ENCODE assay signal across 1 cellular context in the genomic region with DNA sequence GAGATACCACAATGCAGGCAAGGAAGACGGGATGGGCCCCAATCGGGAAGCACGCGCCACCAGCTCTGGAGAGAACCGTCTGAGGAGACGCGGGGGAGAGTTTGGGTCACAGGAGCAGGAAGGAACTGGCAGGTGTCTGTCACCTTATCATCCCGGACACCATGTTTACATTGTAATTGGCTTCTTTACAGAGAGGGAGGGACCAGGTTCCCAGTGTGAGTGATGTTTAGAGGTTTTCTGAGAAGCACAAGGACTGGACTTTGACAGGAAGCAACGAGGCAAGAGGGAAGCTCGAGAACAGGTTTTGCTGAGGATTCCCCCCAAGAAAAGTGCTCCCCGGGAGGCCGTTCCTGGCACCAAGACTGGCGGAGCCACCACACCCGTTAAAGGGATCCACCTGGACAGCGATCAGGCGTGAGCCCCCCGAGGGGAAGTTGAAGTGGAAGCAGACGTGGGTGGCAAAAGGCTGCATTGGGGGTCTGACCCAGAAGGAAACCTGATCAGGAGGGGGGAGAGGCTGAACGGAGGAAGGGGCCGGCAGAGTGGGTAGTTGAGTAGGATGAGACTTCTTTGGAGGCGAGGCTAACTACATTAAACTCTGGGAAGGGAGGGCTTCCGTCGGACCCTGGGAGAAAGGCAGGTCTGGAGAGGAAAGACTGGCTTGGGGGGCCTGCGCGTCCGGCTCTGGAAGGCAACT.
A peak's percentile ranks its signal among the peaks of the same experiment; 100 is the strongest.
TF ChIP-seq lines count a peak whose summit lies in the region.

No MANE protein-coding gene starts in this region.

TF ChIP-seq in K562, 482 proteins besides CTCF, POLR2A, EP300 and RAD21 (continued from another document and continues in another):
- TF ChIP-seq POLR2AphosphoS2 (IDR thresholded peaks at IDR 0.05; ENCODE audit: low read length) (peak; percentile 85), NR2C2 (CRISPR knock-in tag; IDR thresholded peaks at IDR 0.05) (no peak), NR2C2 (tag; IDR thresholded peaks at IDR 0.05) (peak; percentile 67), MBD2 (IDR thresholded peaks at IDR 0.05; ENCODE audit: borderline replicate concordance, low read depth) (peak; percentile 79), NUFIP1 (IDR thresholded peaks at IDR 0.05; ENCODE audit: partially characterized antibody) (no peak), PYGO2 (tag; IDR thresholded peaks at IDR 0.05) (no peak), MXI1 (IDR thresholded peaks at IDR 0.05; ENCODE audit: low read depth, low read length) (peak; percentile 92), ZNF282 (CRISPR knock-in tag; IDR thresholded peaks at IDR 0.05) (no peak), FOS (IDR thresholded peaks at IDR 0.05; ENCODE audit: extremely low read depth, insufficient read length) (no peak), STAT5A (IDR thresholded peaks at IDR 0.05; ENCODE audit: borderline replicate concordance, low read length) (peak; percentile 74), U2AF1 (optimal IDR thresholded peaks at IDR 0.05; ENCODE audit: low read depth, low read length) (no peak), PHTF2 (CRISPR knock-in tag; IDR thresholded peaks at IDR 0.05) (no peak), TBP (optimal IDR thresholded peaks at IDR 0.05; ENCODE audit: low read depth, low read length) (peak; percentile 86), CBX8 (IDR thresholded peaks at IDR 0.05; ENCODE audit: borderline replicate concordance, extremely low read depth, low read depth, low read length, poor library complexity, severe bottlenecking) (no peak), CREM (IDR thresholded peaks at IDR 0.05; ENCODE audit: low read depth) (peak; percentile 78), MCM5 (IDR thresholded peaks at IDR 0.05; ENCODE audit: low read depth) (no peak), MEF2D (tag; conservative IDR thresholded peaks at IDR 0.05; ENCODE audit: low read depth) (no peak), ZBTB17 (CRISPR knock-in tag; IDR thresholded peaks at IDR 0.05) (no peak), LCOR (CRISPR knock-in tag; IDR thresholded peaks at IDR 0.05) (peak; percentile 88), IRF2 (CRISPR knock-in tag; IDR thresholded peaks at IDR 0.05) (no peak), RBM25 (IDR thresholded peaks at IDR 0.05; ENCODE audit: low read depth, low read length, severe bottlenecking) (no peak), HCFC1 (IDR thresholded peaks at IDR 0.05; ENCODE audit: low read depth, low read length) (peak; percentile 48), ZBTB8A (IDR thresholded peaks at IDR 0.05; ENCODE audit: partially characterized antibody) (no peak), ZNF121 (CRISPR knock-in tag; conservative IDR thresholded peaks at IDR 0.05) (no peak), HEY1 (CRISPR knock-in tag; IDR thresholded peaks at IDR 0.05; ENCODE audit: borderline replicate concordance) (peak; percentile 52; the same call in 1 of the 2 replicates), XRCC5 (IDR thresholded peaks at IDR 0.05; ENCODE audit: low read depth, low read length) (no peak), ZNF232 (CRISPR knock-in tag; IDR thresholded peaks at IDR 0.05) (0 out of 2 replicates have a peak, but pooled peaks have one; percentile 48), KAT7 (CRISPR knock-in tag; IDR thresholded peaks at IDR 0.05; ENCODE audit: borderline replicate concordance) (0 out of 2 replicates have a peak, but pooled peaks have one; percentile 62), RBM14 (IDR thresholded peaks at IDR 0.05; ENCODE audit: borderline replicate concordance, insufficient read depth, low read depth, low read length) (no peak)
- TF ChIP-seq, protein P1, sequence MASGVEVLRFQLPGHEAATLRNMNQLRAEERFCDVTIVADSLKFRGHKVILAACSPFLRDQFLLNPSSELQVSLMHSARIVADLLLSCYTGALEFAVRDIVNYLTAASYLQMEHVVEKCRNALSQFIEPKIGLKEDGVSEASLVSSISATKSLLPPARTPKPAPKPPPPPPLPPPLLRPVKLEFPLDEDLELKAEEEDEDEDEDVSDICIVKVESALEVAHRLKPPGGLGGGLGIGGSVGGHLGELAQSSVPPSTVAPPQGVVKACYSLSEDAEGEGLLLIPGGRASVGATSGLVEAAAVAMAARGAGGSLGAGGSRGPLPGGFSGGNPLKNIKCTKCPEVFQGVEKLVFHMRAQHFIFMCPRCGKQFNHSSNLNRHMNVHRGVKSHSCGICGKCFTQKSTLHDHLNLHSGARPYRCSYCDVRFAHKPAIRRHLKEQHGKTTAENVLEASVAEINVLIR (CRISPR knock-in tag; IDR thresholded peaks at IDR 0.05), result 0 out of 2 replicates have a peak, but pooled peaks have one; percentile 17
- TF ChIP-seq, protein P2, sequence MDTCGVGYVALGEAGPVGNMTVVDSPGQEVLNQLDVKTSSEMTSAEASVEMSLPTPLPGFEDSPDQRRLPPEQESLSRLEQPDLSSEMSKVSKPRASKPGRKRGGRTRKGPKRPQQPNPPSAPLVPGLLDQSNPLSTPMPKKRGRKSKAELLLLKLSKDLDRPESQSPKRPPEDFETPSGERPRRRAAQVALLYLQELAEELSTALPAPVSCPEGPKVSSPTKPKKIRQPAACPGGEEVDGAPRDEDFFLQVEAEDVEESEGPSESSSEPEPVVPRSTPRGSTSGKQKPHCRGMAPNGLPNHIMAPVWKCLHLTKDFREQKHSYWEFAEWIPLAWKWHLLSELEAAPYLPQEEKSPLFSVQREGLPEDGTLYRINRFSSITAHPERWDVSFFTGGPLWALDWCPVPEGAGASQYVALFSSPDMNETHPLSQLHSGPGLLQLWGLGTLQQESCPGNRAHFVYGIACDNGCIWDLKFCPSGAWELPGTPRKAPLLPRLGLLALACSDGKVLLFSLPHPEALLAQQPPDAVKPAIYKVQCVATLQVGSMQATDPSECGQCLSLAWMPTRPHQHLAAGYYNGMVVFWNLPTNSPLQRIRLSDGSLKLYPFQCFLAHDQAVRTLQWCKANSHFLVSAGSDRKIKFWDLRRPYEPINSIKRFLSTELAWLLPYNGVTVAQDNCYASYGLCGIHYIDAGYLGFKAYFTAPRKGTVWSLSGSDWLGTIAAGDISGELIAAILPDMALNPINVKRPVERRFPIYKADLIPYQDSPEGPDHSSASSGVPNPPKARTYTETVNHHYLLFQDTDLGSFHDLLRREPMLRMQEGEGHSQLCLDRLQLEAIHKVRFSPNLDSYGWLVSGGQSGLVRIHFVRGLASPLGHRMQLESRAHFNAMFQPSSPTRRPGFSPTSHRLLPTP (IDR thresholded peaks at IDR 0.05; ENCODE audit: borderline replicate concordance, extremely low read depth, insufficient read length), result no peak
- TF ChIP-seq, protein P3, sequence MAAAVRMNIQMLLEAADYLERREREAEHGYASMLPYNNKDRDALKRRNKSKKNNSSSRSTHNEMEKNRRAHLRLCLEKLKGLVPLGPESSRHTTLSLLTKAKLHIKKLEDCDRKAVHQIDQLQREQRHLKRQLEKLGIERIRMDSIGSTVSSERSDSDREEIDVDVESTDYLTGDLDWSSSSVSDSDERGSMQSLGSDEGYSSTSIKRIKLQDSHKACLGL (CRISPR knock-in tag; IDR thresholded peaks at IDR 0.05; ENCODE audit: borderline replicate concordance, poor library complexity, severe bottlenecking), result no peak
- TF ChIP-seq, protein P4, sequence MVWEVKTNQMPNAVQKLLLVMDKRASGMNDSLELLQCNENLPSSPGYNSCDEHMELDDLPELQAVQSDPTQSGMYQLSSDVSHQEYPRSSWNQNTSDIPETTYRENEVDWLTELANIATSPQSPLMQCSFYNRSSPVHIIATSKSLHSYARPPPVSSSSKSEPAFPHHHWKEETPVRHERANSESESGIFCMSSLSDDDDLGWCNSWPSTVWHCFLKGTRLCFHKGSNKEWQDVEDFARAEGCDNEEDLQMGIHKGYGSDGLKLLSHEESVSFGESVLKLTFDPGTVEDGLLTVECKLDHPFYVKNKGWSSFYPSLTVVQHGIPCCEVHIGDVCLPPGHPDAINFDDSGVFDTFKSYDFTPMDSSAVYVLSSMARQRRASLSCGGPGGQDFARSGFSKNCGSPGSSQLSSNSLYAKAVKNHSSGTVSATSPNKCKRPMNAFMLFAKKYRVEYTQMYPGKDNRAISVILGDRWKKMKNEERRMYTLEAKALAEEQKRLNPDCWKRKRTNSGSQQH (CRISPR knock-in tag; IDR thresholded peaks at IDR 0.05), result no peak
- TF ChIP-seq, protein P5, sequence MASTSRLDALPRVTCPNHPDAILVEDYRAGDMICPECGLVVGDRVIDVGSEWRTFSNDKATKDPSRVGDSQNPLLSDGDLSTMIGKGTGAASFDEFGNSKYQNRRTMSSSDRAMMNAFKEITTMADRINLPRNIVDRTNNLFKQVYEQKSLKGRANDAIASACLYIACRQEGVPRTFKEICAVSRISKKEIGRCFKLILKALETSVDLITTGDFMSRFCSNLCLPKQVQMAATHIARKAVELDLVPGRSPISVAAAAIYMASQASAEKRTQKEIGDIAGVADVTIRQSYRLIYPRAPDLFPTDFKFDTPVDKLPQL (IDR thresholded peaks at IDR 0.05; ENCODE audit: extremely low read depth, insufficient read length), result no peak
- TF ChIP-seq, protein P6, sequence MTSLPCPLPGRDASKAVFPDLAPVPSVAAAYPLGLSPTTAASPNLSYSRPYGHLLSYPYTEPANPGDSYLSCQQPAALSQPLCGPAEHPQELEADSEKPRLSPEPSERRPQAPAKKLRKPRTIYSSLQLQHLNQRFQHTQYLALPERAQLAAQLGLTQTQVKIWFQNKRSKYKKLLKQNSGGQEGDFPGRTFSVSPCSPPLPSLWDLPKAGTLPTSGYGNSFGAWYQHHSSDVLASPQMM (CRISPR knock-in tag; IDR thresholded peaks at IDR 0.05), result no peak
- TF ChIP-seq, protein P7, sequence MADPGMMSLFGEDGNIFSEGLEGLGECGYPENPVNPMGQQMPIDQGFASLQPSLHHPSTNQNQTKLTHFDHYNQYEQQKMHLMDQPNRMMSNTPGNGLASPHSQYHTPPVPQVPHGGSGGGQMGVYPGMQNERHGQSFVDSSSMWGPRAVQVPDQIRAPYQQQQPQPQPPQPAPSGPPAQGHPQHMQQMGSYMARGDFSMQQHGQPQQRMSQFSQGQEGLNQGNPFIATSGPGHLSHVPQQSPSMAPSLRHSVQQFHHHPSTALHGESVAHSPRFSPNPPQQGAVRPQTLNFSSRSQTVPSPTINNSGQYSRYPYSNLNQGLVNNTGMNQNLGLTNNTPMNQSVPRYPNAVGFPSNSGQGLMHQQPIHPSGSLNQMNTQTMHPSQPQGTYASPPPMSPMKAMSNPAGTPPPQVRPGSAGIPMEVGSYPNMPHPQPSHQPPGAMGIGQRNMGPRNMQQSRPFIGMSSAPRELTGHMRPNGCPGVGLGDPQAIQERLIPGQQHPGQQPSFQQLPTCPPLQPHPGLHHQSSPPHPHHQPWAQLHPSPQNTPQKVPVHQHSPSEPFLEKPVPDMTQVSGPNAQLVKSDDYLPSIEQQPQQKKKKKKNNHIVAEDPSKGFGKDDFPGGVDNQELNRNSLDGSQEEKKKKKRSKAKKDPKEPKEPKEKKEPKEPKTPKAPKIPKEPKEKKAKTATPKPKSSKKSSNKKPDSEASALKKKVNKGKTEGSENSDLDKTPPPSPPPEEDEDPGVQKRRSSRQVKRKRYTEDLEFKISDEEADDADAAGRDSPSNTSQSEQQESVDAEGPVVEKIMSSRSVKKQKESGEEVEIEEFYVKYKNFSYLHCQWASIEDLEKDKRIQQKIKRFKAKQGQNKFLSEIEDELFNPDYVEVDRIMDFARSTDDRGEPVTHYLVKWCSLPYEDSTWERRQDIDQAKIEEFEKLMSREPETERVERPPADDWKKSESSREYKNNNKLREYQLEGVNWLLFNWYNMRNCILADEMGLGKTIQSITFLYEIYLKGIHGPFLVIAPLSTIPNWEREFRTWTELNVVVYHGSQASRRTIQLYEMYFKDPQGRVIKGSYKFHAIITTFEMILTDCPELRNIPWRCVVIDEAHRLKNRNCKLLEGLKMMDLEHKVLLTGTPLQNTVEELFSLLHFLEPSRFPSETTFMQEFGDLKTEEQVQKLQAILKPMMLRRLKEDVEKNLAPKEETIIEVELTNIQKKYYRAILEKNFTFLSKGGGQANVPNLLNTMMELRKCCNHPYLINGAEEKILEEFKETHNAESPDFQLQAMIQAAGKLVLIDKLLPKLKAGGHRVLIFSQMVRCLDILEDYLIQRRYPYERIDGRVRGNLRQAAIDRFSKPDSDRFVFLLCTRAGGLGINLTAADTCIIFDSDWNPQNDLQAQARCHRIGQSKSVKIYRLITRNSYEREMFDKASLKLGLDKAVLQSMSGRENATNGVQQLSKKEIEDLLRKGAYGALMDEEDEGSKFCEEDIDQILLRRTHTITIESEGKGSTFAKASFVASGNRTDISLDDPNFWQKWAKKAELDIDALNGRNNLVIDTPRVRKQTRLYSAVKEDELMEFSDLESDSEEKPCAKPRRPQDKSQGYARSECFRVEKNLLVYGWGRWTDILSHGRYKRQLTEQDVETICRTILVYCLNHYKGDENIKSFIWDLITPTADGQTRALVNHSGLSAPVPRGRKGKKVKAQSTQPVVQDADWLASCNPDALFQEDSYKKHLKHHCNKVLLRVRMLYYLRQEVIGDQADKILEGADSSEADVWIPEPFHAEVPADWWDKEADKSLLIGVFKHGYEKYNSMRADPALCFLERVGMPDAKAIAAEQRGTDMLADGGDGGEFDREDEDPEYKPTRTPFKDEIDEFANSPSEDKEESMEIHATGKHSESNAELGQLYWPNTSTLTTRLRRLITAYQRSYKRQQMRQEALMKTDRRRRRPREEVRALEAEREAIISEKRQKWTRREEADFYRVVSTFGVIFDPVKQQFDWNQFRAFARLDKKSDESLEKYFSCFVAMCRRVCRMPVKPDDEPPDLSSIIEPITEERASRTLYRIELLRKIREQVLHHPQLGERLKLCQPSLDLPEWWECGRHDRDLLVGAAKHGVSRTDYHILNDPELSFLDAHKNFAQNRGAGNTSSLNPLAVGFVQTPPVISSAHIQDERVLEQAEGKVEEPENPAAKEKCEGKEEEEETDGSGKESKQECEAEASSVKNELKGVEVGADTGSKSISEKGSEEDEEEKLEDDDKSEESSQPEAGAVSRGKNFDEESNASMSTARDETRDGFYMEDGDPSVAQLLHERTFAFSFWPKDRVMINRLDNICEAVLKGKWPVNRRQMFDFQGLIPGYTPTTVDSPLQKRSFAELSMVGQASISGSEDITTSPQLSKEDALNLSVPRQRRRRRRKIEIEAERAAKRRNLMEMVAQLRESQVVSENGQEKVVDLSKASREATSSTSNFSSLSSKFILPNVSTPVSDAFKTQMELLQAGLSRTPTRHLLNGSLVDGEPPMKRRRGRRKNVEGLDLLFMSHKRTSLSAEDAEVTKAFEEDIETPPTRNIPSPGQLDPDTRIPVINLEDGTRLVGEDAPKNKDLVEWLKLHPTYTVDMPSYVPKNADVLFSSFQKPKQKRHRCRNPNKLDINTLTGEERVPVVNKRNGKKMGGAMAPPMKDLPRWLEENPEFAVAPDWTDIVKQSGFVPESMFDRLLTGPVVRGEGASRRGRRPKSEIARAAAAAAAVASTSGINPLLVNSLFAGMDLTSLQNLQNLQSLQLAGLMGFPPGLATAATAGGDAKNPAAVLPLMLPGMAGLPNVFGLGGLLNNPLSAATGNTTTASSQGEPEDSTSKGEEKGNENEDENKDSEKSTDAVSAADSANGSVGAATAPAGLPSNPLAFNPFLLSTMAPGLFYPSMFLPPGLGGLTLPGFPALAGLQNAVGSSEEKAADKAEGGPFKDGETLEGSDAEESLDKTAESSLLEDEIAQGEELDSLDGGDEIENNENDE (IDR thresholded peaks at IDR 0.05; ENCODE audit: low read depth, low read length), result no peak
- TF ChIP-seq, protein P8, sequence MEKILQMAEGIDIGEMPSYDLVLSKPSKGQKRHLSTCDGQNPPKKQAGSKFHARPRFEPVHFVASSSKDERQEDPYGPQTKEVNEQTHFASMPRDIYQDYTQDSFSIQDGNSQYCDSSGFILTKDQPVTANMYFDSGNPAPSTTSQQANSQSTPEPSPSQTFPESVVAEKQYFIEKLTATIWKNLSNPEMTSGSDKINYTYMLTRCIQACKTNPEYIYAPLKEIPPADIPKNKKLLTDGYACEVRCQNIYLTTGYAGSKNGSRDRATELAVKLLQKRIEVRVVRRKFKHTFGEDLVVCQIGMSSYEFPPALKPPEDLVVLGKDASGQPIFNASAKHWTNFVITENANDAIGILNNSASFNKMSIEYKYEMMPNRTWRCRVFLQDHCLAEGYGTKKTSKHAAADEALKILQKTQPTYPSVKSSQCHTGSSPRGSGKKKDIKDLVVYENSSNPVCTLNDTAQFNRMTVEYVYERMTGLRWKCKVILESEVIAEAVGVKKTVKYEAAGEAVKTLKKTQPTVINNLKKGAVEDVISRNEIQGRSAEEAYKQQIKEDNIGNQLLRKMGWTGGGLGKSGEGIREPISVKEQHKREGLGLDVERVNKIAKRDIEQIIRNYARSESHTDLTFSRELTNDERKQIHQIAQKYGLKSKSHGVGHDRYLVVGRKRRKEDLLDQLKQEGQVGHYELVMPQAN (IDR thresholded peaks at IDR 0.05; ENCODE audit: borderline replicate concordance), result peak; percentile 97
